Comparison of ENCODE assay signal across 11 cellular contexts in the genomic region with DNA sequence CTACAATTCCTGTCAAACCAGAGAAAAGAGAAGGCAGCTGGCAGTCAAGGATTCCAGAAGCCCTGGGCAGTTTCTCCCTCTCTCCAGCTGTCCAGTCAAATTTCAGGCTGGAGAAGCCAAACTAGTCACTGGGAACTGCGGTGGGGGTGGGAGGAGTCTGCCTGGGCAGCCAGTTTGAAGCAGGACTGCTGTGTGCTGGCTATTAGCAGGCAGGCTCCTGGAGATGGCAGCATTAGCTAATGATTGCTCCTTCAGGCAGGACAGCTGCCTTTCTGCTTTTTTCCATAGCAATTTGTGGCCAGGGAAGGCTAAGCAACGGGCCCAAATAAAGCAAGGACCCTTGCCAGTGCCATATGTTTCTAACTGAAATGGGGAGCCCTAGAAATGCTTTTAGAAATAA. TPM values are rescaled to one million over a fixed set of nuclear protein-coding genes. Genes with fewer than 3 reads are reported as not detected.
A peak's percentile ranks its signal among the peaks of the same experiment; 100 is the strongest.
DNase-seq lines count a peak whose midpoint lies in the region; ATAC-seq, FAIRE-seq and TF ChIP-seq lines count a peak whose summit lies in the region.
"Had no signal": no experiment of that assay in that cellular context is flagged by ENCODE, and none has a peak within 500 bp of the region (broad histone marks: within the 10 kb centered on the region; RNA-seq: fewer than 3 reads in every experiment).

No MANE protein-coding gene starts in this region.

- H3K27me3 ChIP-seq in left ventricle myocardium inferior (ENCODE audit: low read depth) (no peaks in the 10 kb centered on the region), gastrocnemius medialis (no peaks in the 10 kb centered on the region)
- H3K27me3 ChIP-seq: body of pancreas had no signal

- H3K36me3 ChIP-seq in left ventricle myocardium inferior (no peaks in the 10 kb centered on the region), gastrocnemius medialis (no peaks in the 10 kb centered on the region)

- H3K27ac ChIP-seq in left ventricle myocardium inferior (replicated peaks) = no peak overlapping the region
- no peak overlapping the region for H3K27ac ChIP-seq in gastrocnemius medialis
- H3K27ac ChIP-seq: body of pancreas had no signal

- no peak overlapping the region for H3K4me3 ChIP-seq in left ventricle myocardium inferior
- no peak overlapping the region for H3K4me3 ChIP-seq in gastrocnemius medialis
- H3K4me3 ChIP-seq: body of pancreas had no signal

- TF ChIP-seq CTCF in left ventricle myocardium inferior (IDR thresholded peaks at IDR 0.05; ENCODE audit: borderline replicate concordance) (peak; percentile 19), gastrocnemius medialis (IDR thresholded peaks at IDR 0.05 in 4 of 5, conservative IDR thresholded peaks at IDR 0.05 in 1 of 5) (peak in 1 of 5 experiments; percentile 30)

- H3K4me1 Mint-ChIP-seq in T-cell = no peaks in the 10 kb centered on the region
- no peaks in the 10 kb centered on the region for H3K4me1 Mint-ChIP-seq in activated naive CD4-positive, alpha-beta T cell treated with anti-CD3 and anti-CD28 coated beads, Interleukin-2, amount 10 ng/mL, durations not matched to agents 7 days and 5 days

- no peak overlapping the region for H3K27ac Mint-ChIP-seq in T-cell
- H3K27ac Mint-ChIP-seq in activated naive CD4-positive, alpha-beta T cell treated with anti-CD3 and anti-CD28 coated beads, Interleukin-2, amount 10 ng/mL, durations not matched to agents 7 days and 5 days = no peak overlapping the region

- no peak overlapping the region for H3K4me3 Mint-ChIP-seq in T-cell
- no peak overlapping the region for H3K4me3 Mint-ChIP-seq in activated naive CD4-positive, alpha-beta T cell treated with anti-CD3 and anti-CD28 coated beads, Interleukin-2, amount 10 ng/mL, durations not matched to agents 7 days and 5 days

- H3K9me3 Mint-ChIP-seq in T-cell = no peaks in the 10 kb centered on the region
- no peaks in the 10 kb centered on the region for H3K9me3 Mint-ChIP-seq in activated naive CD4-positive, alpha-beta T cell treated with anti-CD3 and anti-CD28 coated beads, Interleukin-2, amount 10 ng/mL, durations not matched to agents 7 days and 5 days

- peak; percentile 76 to 79 for ATAC-seq in gastrocnemius medialis
- ATAC-seq in T-cell (replicated peaks in 1 of 4) = no peak
- ATAC-seq: body of pancreas had no signal

- H3K36me3 Mint-ChIP-seq in T-cell = no peaks in the 10 kb centered on the region
- H3K36me3 Mint-ChIP-seq in activated naive CD4-positive, alpha-beta T cell treated with anti-CD3 and anti-CD28 coated beads, Interleukin-2, amount 10 ng/mL, durations not matched to agents 7 days and 5 days = no peaks in the 10 kb centered on the region

- CTCF ChIA-PET in T-cell (lab: Charles Lee) = no interaction called here
- CTCF ChIA-PET in activated naive CD4-positive, alpha-beta T cell treated with anti-CD3 and anti-CD28 coated beads, Interleukin-2, amount 10 ng/mL, durations not matched to agents 7 days and 5 days (lab: Charles Lee) = no interaction called here

- H3K27me3 Mint-ChIP-seq in T-cell = peaks cover 0 to 27% of the 10 kb centered on the region in 2 donors
- peaks cover 3% of the 10 kb centered on the region for H3K27me3 Mint-ChIP-seq in activated naive CD4-positive, alpha-beta T cell treated with anti-CD3 and anti-CD28 coated beads, Interleukin-2, amount 10 ng/mL, durations not matched to agents 7 days and 5 days

- H3K9me3 ChIP-seq in left ventricle myocardium inferior (replicated peaks) (no peaks in the 10 kb centered on the region), gastrocnemius medialis (no peaks in the 10 kb centered on the region)
- H3K9me3 ChIP-seq: body of pancreas had no signal

- no peaks in the 10 kb centered on the region for H3K4me1 ChIP-seq in left ventricle myocardium inferior
- peaks cover 0 to 11% of the 10 kb centered on the region in 2 donors for H3K4me1 ChIP-seq in gastrocnemius medialis
- H3K4me1 ChIP-seq: body of pancreas had no signal

- TF ChIP-seq POLR2A in gastrocnemius medialis (IDR thresholded peaks at IDR 0.05) = no peak

- POLR2A ChIA-PET in T-cell (lab: Charles Lee) = no interaction called here

- FAIRE-seq in GM19239 (lab: Jason Lieb, UNC) = no peak
- FAIRE-seq: islet of Langerhans had no signal

- peak; percentile 59 for DNase-seq in H4 (ENCODE audit: low spot score)
- peak; percentile 63 for DNase-seq in SK-MEL-5 (ENCODE audit: low read depth, low spot score)
- peak; percentile 19 for DNase-seq in left ventricle myocardium inferior
- peak; percentile 4 to 32 for DNase-seq in gastrocnemius medialis
- DNase-seq in HuH-7.5 (ENCODE audit: low spot score) = no peak
- no peak for DNase-seq in T-cell
- DNase-seq in activated naive CD4-positive, alpha-beta T cell treated with anti-CD3 and anti-CD28 coated beads, Interleukin-2, amount 10 ng/mL, durations not matched to agents 7 days and 5 days = no peak
- DNase-seq in GM19239 (ENCODE audit: insufficient read length, low spot score) = no peak
- DNase-seq: NCI-H1092 treated with DMSO at 0.1 percent for 48 hours had no signal

- in situ Hi-C loops in SK-MEL-5 (cut with HindIII; ENCODE audit: low pct_unique_long_range_greater_than_20kb, low sequenced_read_pairs) (no loop called here), gastrocnemius medialis (cut with MboI; ENCODE audit: low sequenced_read_pairs in 4 of 4) (loop anchor here in 2 of 4 donors (25.0 kb wide), 1 partner anchor 806 kb away; no protein-coding TSS in a partner anchor)

- intact Hi-C loops in left ventricle myocardium inferior (cut with micrococcal nuclease) (no loop called here), gastrocnemius medialis (cut with DNase I; ENCODE audit: low total_unique reads) (no loop called here)

RNA-seq across cellular contexts. Expression of a gene that starts 44.7 kb away (rescaled TPM):
- total RNA-seq in H4 (2014; rRNA removed; shearing (Covaris generic)) = 9.7 and 15.1 TPM in 2 replicates
- total RNA-seq in SK-MEL-5 (2014; rRNA removed; shearing (Covaris generic)) = 24.2 and 27.2 TPM in 2 replicates
- polyA plus RNA-seq in SK-MEL-5 (2015; cell fraction: cytosol; rRNA removed) = 29.1 and 32.6 TPM in 2 replicates
- polyA plus RNA-seq in SK-MEL-5 (2015; cell fraction: nucleus; rRNA removed) = 9.9 and 14.3 TPM in 2 replicates
- 1.7 TPM for total RNA-seq in left ventricle myocardium inferior
- 10 to 100 TPM; 12.5 to 25.0 (median 14.4) TPM for total RNA-seq in gastrocnemius medialis
- under 1 TPM in 1 of 5 donors, not detected in 4; 0.16 TPM for total RNA-seq in T-cell

Comparison
In these comparisons a context has a peak if more than half of its experiments do, and no peak if none do; other contexts are left out.
1. DNase-seq: peak in H4 (single experiment), SK-MEL-5 (single experiment), left ventricle myocardium inferior (single experiment) and gastrocnemius medialis (2 of 2); none in HuH-7.5 (single experiment), T-cell (0 of 34), activated naive CD4-positive, alpha-beta T cell treated with anti-CD3 and anti-CD28 coated beads, Interleukin-2, amount 10 ng/mL, durations not matched to agents 7 days and 5 days (single experiment) and GM19239 (single experiment).
2. ATAC-seq: peak in gastrocnemius medialis (2 of 2); none in T-cell (0 of 4).